13 cellular contexts compared by ENCODE assay signal in genomic region chr2:17620280-17620679, GRCh38.
A peak's percentile ranks its signal among the peaks of the same experiment; 100 is the strongest.
DNase-seq lines count a peak whose midpoint lies in the region; ATAC-seq and TF ChIP-seq lines count a peak whose summit lies in the region.
"Had no signal": no experiment of that assay in that cellular context is flagged by ENCODE, and none has a peak within 500 bp of the region (broad histone marks: within the 10 kb centered on the region; RNA-seq: fewer than 3 reads in every experiment).

No MANE protein-coding gene starts in this region.

- H3K27me3 ChIP-seq in GM23248 (replicated peaks; ENCODE audit: insufficient read depth): no peaks in the 10 kb centered on the region
- no peaks in the 10 kb centered on the region for H3K27me3 ChIP-seq in tibial nerve
- H3K27me3 ChIP-seq: esophagus muscularis mucosa had no signal

- in situ Hi-C loops in GM23248 (cut with MboI): no loop called here

- H4K20me1 ChIP-seq in GM23248 (ENCODE audit: insufficient read depth): no peaks in the 10 kb centered on the region

- ATAC-seq in esophagus mucosa: peak; percentile 78
- ATAC-seq: activated CD8-positive, alpha-beta T cell treated with anti-CD3 and anti-CD28 coated beads for 36 hours had no signal

- no peaks in the 10 kb centered on the region for H3K9me2 ChIP-seq in GM23248 (ENCODE audit: insufficient read depth)

- H3K36me3 ChIP-seq in GM23248 (ENCODE audit: low read depth) (no peaks in the 10 kb centered on the region), tibial nerve (no peaks in the 10 kb centered on the region)
- H3K36me3 ChIP-seq: esophagus muscularis mucosa had no signal

- no peaks in the 10 kb centered on the region for H3K79me2 ChIP-seq in GM23248 (ENCODE audit: insufficient read depth)
- H3K79me2 ChIP-seq: parathyroid adenoma had no signal

- H3K27ac ChIP-seq in GM23248 (peak overlapping the region; percentile 28; the same call in 1 of the 2 replicates), tibial nerve (no peak overlapping the region)
- H3K27ac ChIP-seq: parathyroid adenoma had no signal

- H3K4me2 ChIP-seq in GM23248 (ENCODE audit: unreplicated experiment): no peak overlapping the region

- intact Hi-C loops in posterior cingulate gyrus (cut with DNase I): no loop called here

- whole genome bisulfite sequencing in GM23248 (ENCODE audit: low coverage in 1 of 2, low lambda C conversion rate in 2 of 2, missing lambda C conversion rate in 2 of 2), 2 experiments: 56% methylated on average over 6 of the region's 6 CpGs
- 22 to 37% methylated on average over 6 of the region's 6 CpGs for WGBS in tibial nerve, 2 donors

- no peak overlapping the region for H3K9ac ChIP-seq in GM23248
- H3K9ac ChIP-seq: parathyroid adenoma had no signal

- no peak overlapping the region for H3K4me3 ChIP-seq in GM23248
- no peak overlapping the region for H3K4me3 ChIP-seq in tibial nerve
- H3K4me3 ChIP-seq: esophagus muscularis mucosa had no signal

- no peak for TF ChIP-seq CTCF in tibial nerve (IDR thresholded peaks at IDR 0.05)

- no peak overlapping the region for H2AFZ ChIP-seq in GM23248
- H2AFZ ChIP-seq: parathyroid adenoma had no signal

- DNase-seq in GM23248 (peak; percentile 48), NCI-H69 (lab: John Stamatoyannopoulos, UW) (peak; percentile 29), posterior cingulate gyrus (peak in 8 of 10 donors; percentile 36 to 93 (median 60)), NOMO-1 (lab: John Stamatoyannopoulos, UW; ENCODE audit: unreplicated experiment in 2 of 2) (no peak), MV-4-11 (lab: John Stamatoyannopoulos, UW) (no peak), tibial nerve (ENCODE audit: low spot score in 2 of 2) (no peak)
- no peak for DNase-seq in central memory CD4-positive, alpha-beta T cell
- DNase-seq: activated CD8-positive, alpha-beta T cell treated with anti-CD3 and anti-CD28 coated beads for 36 hours; NCI-H2081 treated with DMSO at 0.1 percent for 48 hours; SW 1271 had no signal

- TF ChIP-seq POLR2A in tibial nerve (IDR thresholded peaks at IDR 0.05): no peak

- H3F3A ChIP-seq in GM23248 (ENCODE audit: insufficient read depth): peaks cover 31% of the 10 kb centered on the region

- H3K9me3 ChIP-seq in GM23248 (ENCODE audit: low read depth) (no peaks in the 10 kb centered on the region), tibial nerve (no peaks in the 10 kb centered on the region)
- H3K9me3 ChIP-seq: esophagus muscularis mucosa had no signal

- TF ChIP-seq EP300 in tibial nerve (IDR thresholded peaks at IDR 0.05): no peak

- peaks cover 33% of the 10 kb centered on the region for H3K4me1 ChIP-seq in GM23248 (ENCODE audit: insufficient read depth)
- H3K4me1 ChIP-seq in tibial nerve: peaks cover 0 to 10% (median 0%) of the 10 kb centered on the region in 4 donors
- H3K4me1 ChIP-seq: parathyroid adenoma had no signal

Comparison
In these comparisons a context has a peak if more than half of its experiments do, and no peak if none do; other contexts are left out.
1. DNase-seq: peak in GM23248 (single experiment), NCI-H69 (single experiment) and posterior cingulate gyrus (8 of 10); none in NOMO-1 (0 of 2), MV-4-11 (single experiment), central memory CD4-positive, alpha-beta T cell (single experiment) and tibial nerve (0 of 2).